18 cellular contexts compared by ENCODE assay signal in genomic region chr7:1975179-1975578, GRCh38.
"Had no signal": no experiment of that assay in that cellular context is flagged by ENCODE, and none has a peak within 500 bp of the region (broad histone marks: within the 10 kb centered on the region; RNA-seq: fewer than 3 reads in every experiment).

No MANE protein-coding gene starts in this region.

- H3K4me3 ChIP-seq: stomach, testis, upper lobe of left lung had no signal

- H3K9me3 Mint-ChIP-seq: activated B cell treated with CpG ODN at 0.5 μM for 24 hours; activated CD8-positive, alpha-beta T cell treated with anti-CD3 and anti-CD28 coated beads for 36 hours; natural killer cell had no signal

- ATAC-seq: activated CD8-positive, alpha-beta T cell treated with anti-CD3 and anti-CD28 coated beads for 36 hours; foreskin keratinocyte; natural killer cell had no signal

- H3K27ac Mint-ChIP-seq: activated B cell treated with CpG ODN at 0.5 μM for 24 hours; activated CD8-positive, alpha-beta T cell treated with anti-CD3 and anti-CD28 coated beads for 36 hours; activated naive CD8-positive, alpha-beta T cell; natural killer cell had no signal

- H3K4me3 Mint-ChIP-seq: activated B cell treated with CpG ODN at 0.5 μM for 24 hours; activated CD8-positive, alpha-beta T cell treated with anti-CD3 and anti-CD28 coated beads for 36 hours; activated naive CD8-positive, alpha-beta T cell; natural killer cell had no signal

- H3K4me1 ChIP-seq: foreskin keratinocyte, stomach, testis, upper lobe of left lung had no signal

- H3K27ac ChIP-seq: brain microvascular endothelial cell, foreskin keratinocyte, stomach, testis, upper lobe of left lung had no signal

- H3K9me3 ChIP-seq: stomach, testis, upper lobe of left lung had no signal

- DNase-seq: activated B cell treated with CpG ODN at 0.5 μM for 24 hours; activated CD4-positive, alpha-beta T cell treated with anti-CD3 and anti-CD28 coated beads for 48 hours; activated CD8-positive, alpha-beta memory T cell treated with anti-CD3 and anti-CD28 coated beads, Interleukin-2, amount 50 U/mL, for 4 hours; activated CD8-positive, alpha-beta T cell treated with anti-CD3 and anti-CD28 coated beads for 36 hours; activated gamma-delta T cell treated with Interleukin-2 at 50 U/mL for 16 hours; activated T-cell treated with anti-CD3 and anti-CD28 coated beads, Interleukin-2, amount 50 U/mL, for 48 hours; brain microvascular endothelial cell; cortex of kidney; effector CD4-positive, alpha-beta T cell; foreskin keratinocyte; kidney glomerular epithelial cell; natural killer cell; occipital lobe; stomach; T-helper 2 cell; testis had no signal

- H3K27me3 Mint-ChIP-seq: activated B cell treated with CpG ODN at 0.5 μM for 24 hours; activated CD8-positive, alpha-beta T cell treated with anti-CD3 and anti-CD28 coated beads for 36 hours; activated naive CD8-positive, alpha-beta T cell had no signal

- H3K27me3 ChIP-seq: brain microvascular endothelial cell, foreskin keratinocyte, stomach, testis, upper lobe of left lung had no signal
